ENCODE assay signal across 16 cellular contexts in genomic region chr3:194254032-194254431, GRCh38.
A peak's percentile ranks its signal among the peaks of the same experiment; 100 is the strongest.
DNase-seq lines count a peak whose midpoint lies in the region; ATAC-seq, FAIRE-seq and TF ChIP-seq lines count a peak whose summit lies in the region.
"Had no signal": no experiment of that assay in that cellular context is flagged by ENCODE, and none has a peak within 500 bp of the region (broad histone marks: within the 10 kb centered on the region; RNA-seq: fewer than 3 reads in every experiment).

No MANE protein-coding gene starts in this region.

- no peaks in the 10 kb centered on the region for H3K79me2 ChIP-seq in DND-41 (ENCODE audit: insufficient read depth, low read length)
- no peaks in the 10 kb centered on the region for H3K79me2 ChIP-seq in K562 (ENCODE audit: control insufficient read depth, insufficient read depth, low read length)

- CTCF ChIA-PET in K562 (lab: Yijun Ruan, JAX; ENCODE audit: low intra/inter-chr PET ratio) (no interaction called here), Calu3 (lab: Charles Lee) (no interaction called here)

- 66% methylated on average over 7 of the region's 7 CpGs for WGBS in K562 (ENCODE audit: insufficient coverage, low coverage, missing lambda C conversion rate)

- H3K27me3 ChIP-seq in DND-41 (ENCODE audit: insufficient read depth, low read length, poor library complexity) (no peaks in the 10 kb centered on the region), K562 (ENCODE audit: control insufficient read depth in 2 of 2, insufficient read depth in 2 of 2, low read length in 2 of 2) (no peaks in the 10 kb centered on the region; a peak in 1 of 5 replicates), lower lobe of right lung (ENCODE audit: low read depth) (no peaks in the 10 kb centered on the region)
- H3K27me3 ChIP-seq: SJSA1 had no signal

- DNase-seq in DND-41, result no peak
- peak in 1 of 4 experiments; percentile 35 for DNase-seq in K562 (ENCODE audit: extremely low read depth in 1 of 4, low spot score in 3 of 4)
- DNase-seq in lower lobe of right lung, result peak; percentile 25
- no peak for DNase-seq in NCI-H524 (lab: John Stamatoyannopoulos, UW)
- no peak for DNase-seq in activated effector memory CD4-positive, alpha-beta T cell treated with Interleukin-2 at 50 U/mL for 16 hours
- no peak for DNase-seq in Calu3
- DNase-seq: EL, H7, MV-4-11, NCI-H146, NCI-H2081 treated with DMSO at 0.1 percent for 48 hours, NCI-H526 had no signal

- H4K20me1 ChIP-seq in DND-41 (ENCODE audit: insufficient read depth, low read length), result no peaks in the 10 kb centered on the region
- H4K20me1 ChIP-seq in K562 (replicated peaks; ENCODE audit: control insufficient read depth, insufficient read depth, low read length), result no peaks in the 10 kb centered on the region

- peaks cover 4% of the 10 kb centered on the region for H3K9me3 ChIP-seq in DND-41 (ENCODE audit: insufficient read depth, low read length, severe bottlenecking)
- H3K9me3 ChIP-seq in KOPT-K1 (ENCODE audit: insufficient read depth, low read length, poor library complexity, severe bottlenecking), result peaks cover 6% of the 10 kb centered on the region
- H3K9me3 ChIP-seq in K562 (replicated peaks; ENCODE audit: control insufficient read depth, insufficient read depth, low read depth, low read length), result peaks cover 8% of the 10 kb centered on the region
- peaks cover 6% of the 10 kb centered on the region for H3K9me3 ChIP-seq in lower lobe of right lung
- H3K9me3 ChIP-seq: SJSA1 had no signal

- H3K36me3 Mint-ChIP-seq in Calu3 (ENCODE audit: insufficient read depth, unreplicated experiment), result no peaks in the 10 kb centered on the region

- H3K4me2 ChIP-seq in DND-41 (ENCODE audit: insufficient read depth, low read length) (no peak overlapping the region), K562 (ENCODE audit: insufficient read depth, low read length) (peak overlapping the region; percentile 14; the same call in 1 of the 2 replicates)

- TF ChIP-seq EP300 in K562 (IDR thresholded peaks at IDR 0.05; ENCODE audit: low read length), result no peak

- peaks cover 84% of the 10 kb centered on the region for H3K4me1 ChIP-seq in DND-41 (ENCODE audit: insufficient read depth, low read length)
- peaks cover 45 to 46% of the 10 kb centered on the region in 2 experiments for H3K4me1 ChIP-seq in K562 (replicated peaks in 1 of 2; ENCODE audit: control insufficient read depth in 2 of 2, insufficient read depth in 2 of 2, low read length in 2 of 2)
- H3K4me1 ChIP-seq in lower lobe of right lung, result peaks cover 37% of the 10 kb centered on the region
- H3K4me1 ChIP-seq: SJSA1 had no signal

- FAIRE-seq in K562 (lab: Jason Lieb, UNC), result peak; percentile 77

- no peak for TF ChIP-seq POLR2A in K562 (conservative IDR thresholded peaks at IDR 0.05)

- peaks cover 33% of the 10 kb centered on the region for H3K27me3 Mint-ChIP-seq in Calu3 (ENCODE audit: unreplicated experiment)

- H2AFZ ChIP-seq in DND-41 (ENCODE audit: low read depth, low read length), result no peak overlapping the region
- peak overlapping the region; percentile 62 for H2AFZ ChIP-seq in K562 (ENCODE audit: low read depth, low read length)

- H3K9ac ChIP-seq in DND-41 (ENCODE audit: low read depth, low read length) (no peak overlapping the region), K562 (ENCODE audit: insufficient read depth in 1 of 2, low read depth in 2 of 2, low read length in 2 of 2) (peak overlapping the region in 1 of 2 experiments; percentile 38; a peak in 1 of 4 replicates)

- no peak overlapping the region for H3K4me3 Mint-ChIP-seq in Calu3 (ENCODE audit: low read depth, unreplicated experiment)

- TF ChIP-seq RAD21 in K562 (CRISPR knock-in tag; conservative IDR thresholded peaks at IDR 0.05 in 1 of 2, IDR thresholded peaks at IDR 0.05 in 1 of 2), result no peak

- H3K27ac Mint-ChIP-seq in Calu3 (ENCODE audit: unreplicated experiment), result no peak overlapping the region

- H3K27ac ChIP-seq in DND-41 (ENCODE audit: low read length), result peak overlapping the region; percentile 66
- peak overlapping the region; percentile 20 for H3K27ac ChIP-seq in KOPT-K1 (ENCODE audit: low read depth, low read length, poor library complexity, severe bottlenecking)
- peak overlapping the region; percentile 98 for H3K27ac ChIP-seq in K562 (ENCODE audit: extremely low read depth, low read depth, low read length)
- H3K27ac ChIP-seq in lower lobe of right lung, result no peak overlapping the region
- H3K27ac ChIP-seq: RWPE1, SJSA1 had no signal

- no peaks in the 10 kb centered on the region for H3K4me1 Mint-ChIP-seq in Calu3 (ENCODE audit: low read depth, unreplicated experiment)

- intact Hi-C loops in K562 (cut with micrococcal nuclease), result loop anchor here (2.0 kb wide), 1 partner anchor 61 kb away; no protein-coding TSS in a partner anchor
- intact Hi-C loops in lower lobe of right lung (cut with DNase I), result no loop called here
- intact Hi-C loops in Calu3 (cut with micrococcal nuclease; ENCODE audit: unreplicated experiment), result no loop called here

- POLR2A ChIA-PET in K562 (lab: Yijun Ruan, JAX), result interaction anchor here (0.7 to 2.8 kb wide), 3 partner anchors 10 to 73 kb away, joined by 3 to 14 read pairs (median 3); no protein-coding TSS in a partner anchor

- no peak for ATAC-seq in DND-41 (ENCODE audit: insufficient read depth, low read depth)
- ATAC-seq in K562, result no peak
- no peak for ATAC-seq in lower lobe of right lung
- no peak for ATAC-seq in GM21526 (IDR thresholded peaks at IDR 0.05; ENCODE audit: low FRiP score, unreplicated experiment)

- BruUV-seq in K562 (replicated peaks; lab: Mats Ljungman, UMichigan), result no TSS peak
- no TSS peak for BruUV-seq in Calu3 (replicated peaks; lab: Mats Ljungman, UMichigan)

- H3K36me3 ChIP-seq in DND-41 (ENCODE audit: insufficient read depth, low read length), result no peaks in the 10 kb centered on the region
- H3K36me3 ChIP-seq in KOPT-K1 (ENCODE audit: insufficient read depth, low read length), result no peaks in the 10 kb centered on the region
- no peaks in the 10 kb centered on the region for H3K36me3 ChIP-seq in K562 (ENCODE audit: control insufficient read depth, insufficient read depth, low read length)
- H3K36me3 ChIP-seq in lower lobe of right lung, result no peaks in the 10 kb centered on the region
- H3K36me3 ChIP-seq: SJSA1 had no signal

- H3K9me1 ChIP-seq in K562 (ENCODE audit: control insufficient read depth, insufficient read depth, low read length), result no peaks in the 10 kb centered on the region

- TF ChIP-seq CTCF in DND-41 (IDR thresholded peaks at IDR 0.05; ENCODE audit: borderline replicate concordance, extremely low read depth, low read length, poor library complexity, severe bottlenecking) (no peak), K562 (IDR thresholded peaks at IDR 0.05 in 2 of 3, conservative IDR thresholded peaks at IDR 0.05 in 1 of 3; ENCODE audit: insufficient read depth in 2 of 3, low read depth in 1 of 3, low read length in 3 of 3) (no peak), lower lobe of right lung (IDR thresholded peaks at IDR 0.05) (no peak), Calu3 (IDR thresholded peaks at IDR 0.05; ENCODE audit: unreplicated experiment) (no peak)

- H3K4me3 ChIP-seq in DND-41 (ENCODE audit: low read depth in 1 of 2, low read length in 2 of 2), result no peak overlapping the region
- no peak overlapping the region for H3K4me3 ChIP-seq in K562
- H3K4me3 ChIP-seq in lower lobe of right lung, result no peak overlapping the region
- H3K4me3 ChIP-seq: SJSA1 had no signal

- in situ Hi-C loops in K562 (cut with MboI), result no loop called here

- no peaks in the 10 kb centered on the region for H3K9me3 Mint-ChIP-seq in Calu3 (ENCODE audit: low read depth, unreplicated experiment)

TF ChIP-seq in K562, 482 proteins besides CTCF, POLR2A, EP300 and RAD21 (continues in another document):
- TF ChIP-seq WHSC1 (IDR thresholded peaks at IDR 0.05; ENCODE audit: low read length) (peak; percentile 58), ZNF780A (CRISPR knock-in tag; IDR thresholded peaks at IDR 0.05) (no peak), CXXC5 (CRISPR knock-in tag; IDR thresholded peaks at IDR 0.05) (peak; percentile 40; the same call in 1 of the 2 replicates), SPI1 (IDR thresholded peaks at IDR 0.05; ENCODE audit: borderline replicate concordance, low read depth, low read length) (peak; percentile 44; the same call in 1 of the 2 replicates), DMBX1 (CRISPR knock-in tag; IDR thresholded peaks at IDR 0.05; ENCODE audit: borderline replicate concordance) (peak; percentile 80; the same call in 1 of the 2 replicates)
